ENCODE assay signal across 23 cellular contexts in the genomic region with DNA sequence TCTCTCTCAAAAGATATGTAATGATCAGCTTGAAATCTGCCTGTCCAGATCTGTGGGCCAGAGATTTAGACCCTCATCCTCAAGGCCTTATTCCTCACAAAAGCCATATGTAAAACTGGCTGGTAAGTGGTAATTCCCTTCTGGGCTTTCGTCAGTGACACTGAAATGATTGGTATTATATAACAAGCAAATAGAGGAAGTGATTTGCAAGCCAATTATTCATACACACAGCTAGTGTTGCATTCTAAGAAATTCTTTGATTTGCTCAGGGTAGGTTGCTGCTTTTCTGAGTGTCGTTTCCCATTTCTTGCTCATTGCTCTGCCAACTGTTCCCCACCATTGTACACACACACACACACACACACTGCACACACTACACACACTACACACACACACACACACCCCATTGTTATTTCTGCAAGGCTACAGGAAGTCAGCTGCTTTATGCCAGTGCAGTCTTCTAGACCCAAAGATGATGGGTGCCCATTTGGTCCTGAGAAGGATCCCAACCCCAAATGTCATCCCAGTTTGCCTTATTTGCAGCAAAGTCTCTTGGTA.
DNase-seq lines count a peak whose midpoint lies in the region; ATAC-seq, FAIRE-seq and TF ChIP-seq lines count a peak whose summit lies in the region.
"Had no signal": no experiment of that assay in that cellular context is flagged by ENCODE, and none has a peak within 500 bp of the region (broad histone marks: within the 10 kb centered on the region; RNA-seq: fewer than 3 reads in every experiment).

No MANE protein-coding gene starts in this region.

- no peak overlapping the region for H3K27ac ChIP-seq in pancreas
- H3K27ac ChIP-seq: BLaER1, PC-9, RWPE1 had no signal

- intact Hi-C loops in pancreas (cut with DNase I), result no loop called here

- H3K4me1 ChIP-seq in pancreas, result peaks cover 0 to 13% (median under 1%) of the 10 kb centered on the region in 3 donors
- H3K4me1 ChIP-seq: BLaER1, HAP-1 had no signal

- TF ChIP-seq CTCF in bronchial epithelial cell (IDR thresholded peaks at IDR 0.05; ENCODE audit: insufficient read depth, low read length, severe bottlenecking) (no peak), pancreas (IDR thresholded peaks at IDR 0.05) (no peak), GM13976 (IDR thresholded peaks at IDR 0.05; ENCODE audit: borderline replicate concordance, control extremely low read depth, extremely low read depth, insufficient read depth, missing control alignments) (no peak)

- DNase-seq in HTR-8/SVneo (ENCODE audit: insufficient read length, low spot score) (no peak), NOMO-1 (lab: John Stamatoyannopoulos, UW; ENCODE audit: unreplicated experiment in 2 of 2) (peak; percentile 47 to 85), bronchial epithelial cell (ENCODE audit: low read depth) (no peak), pancreas (no peak), GM13976 (ENCODE audit: low spot score) (no peak)
- DNase-seq in activated CD8-positive, alpha-beta memory T cell treated with anti-CD3 and anti-CD28 coated beads, Interleukin-2, amount 50 U/mL, for 48 hours, result no peak
- DNase-seq: CD8-positive, alpha-beta memory T cell; EL; NCI-H1092; NCI-H1436 treated with DMSO at 0.1 percent for 48 hours; NCI-H2029 treated with DMSO at 0.1 percent for 48 hours; NCI-H2171; NCI-H446; NCI-H748 treated with DMSO at 0.1 percent for 48 hours; PC-9; SIG-M5; T-helper 1 cell had no signal

- H3K27me3 ChIP-seq in bronchial epithelial cell (ENCODE audit: control insufficient read depth, insufficient read depth, low read length), result no peaks in the 10 kb centered on the region
- H3K27me3 ChIP-seq in pancreas, result no peaks in the 10 kb centered on the region
- H3K27me3 ChIP-seq: BLaER1 had no signal

- WGBS in pancreas, 2 donors, result 17 to 19% methylated on average over 2 of the region's 2 CpGs

- in situ Hi-C loops in GM13976 (cut with MboI; ENCODE audit: low sequenced_read_pairs, unreplicated experiment), result no loop called here

- FAIRE-seq in HTR-8/SVneo (lab: Jason Lieb, UNC) (peak; percentile 86), bronchial epithelial cell (lab: Jason Lieb, UNC) (peak; percentile 60), pancreas (lab: Jason Lieb, UNC) (no peak)
- FAIRE-seq: GM12892 had no signal

- ATAC-seq in pancreas (peak; percentile 74 to 78 (median 76)), GM21367 (IDR thresholded peaks at IDR 0.05; ENCODE audit: unreplicated experiment) (no peak)
- ATAC-seq: SK-N-SH treated with all-trans-retinoic acid at 6 μM for 48 hours had no signal

- no peaks in the 10 kb centered on the region for H3K9me3 ChIP-seq in pancreas
- H3K9me3 ChIP-seq: BLaER1, HAP-1 had no signal

- H3K4me3 ChIP-seq in bronchial epithelial cell (ENCODE audit: low read depth, low read length) (no peak overlapping the region), pancreas (no peak overlapping the region)
- H3K4me3 ChIP-seq: BLaER1, HAP-1, PC-9 had no signal

- H3K36me3 ChIP-seq in bronchial epithelial cell (ENCODE audit: control insufficient read depth, insufficient read depth, low read length), result no peaks in the 10 kb centered on the region
- H3K36me3 ChIP-seq in pancreas, result no peaks in the 10 kb centered on the region
- H3K36me3 ChIP-seq: BLaER1, HAP-1 had no signal

Comparison
In these comparisons a context has a peak if more than half of its experiments do, and no peak if none do; other contexts are left out.
1. DNase-seq: peak in NOMO-1 (2 of 2); none in HTR-8/SVneo (single experiment), bronchial epithelial cell (single experiment), pancreas (0 of 6), GM13976 (single experiment) and activated CD8-positive, alpha-beta memory T cell treated with anti-CD3 and anti-CD28 coated beads, Interleukin-2, amount 50 U/mL, for 48 hours (single experiment).